15 cellular contexts compared by ENCODE assay signal in genomic region chr7:158252081-158252836, GRCh38.
DNase-seq lines count a peak whose midpoint lies in the region; ATAC-seq and TF ChIP-seq lines count a peak whose summit lies in the region.
"Had no signal": no experiment of that assay in that cellular context is flagged by ENCODE, and none has a peak within 500 bp of the region (broad histone marks: within the 10 kb centered on the region; RNA-seq: fewer than 3 reads in every experiment).

No MANE protein-coding gene starts in this region.

- H3K9me3 ChIP-seq in ovary, result no peaks in the 10 kb centered on the region

- H3K36me3 ChIP-seq in ovary, result no peaks in the 10 kb centered on the region

- H3K27ac ChIP-seq in dorsolateral prefrontal cortex (peak overlapping the region in 49 of 59 donors; percentile 21 to 86 (median 67)), ovary (no peak overlapping the region)
- H3K27ac ChIP-seq: KMS-11 had no signal

- ATAC-seq in effector memory CD8-positive, alpha-beta T cell (replicated peaks), result no peak
- ATAC-seq: activated naive CD8-positive, alpha-beta T cell treated with anti-CD3 and anti-CD28 coated beads, Interleukin-2, amount 50 U/mL, for 24 hours had no signal

- peak; percentile 49 for DNase-seq in DMS79 (lab: John Stamatoyannopoulos, UW)
- DNase-seq in NCI-H187 treated with DMSO at 0.1 percent for 48 hours (lab: John Stamatoyannopoulos, UW), result peak; percentile 21
- DNase-seq in dorsolateral prefrontal cortex, result peak in 9 of 10 donors; percentile 53 to 90 (median 81)
- DNase-seq in ovary, result peak in 3 of 5 donors; percentile 2 to 11 (median 3)
- DNase-seq in NCI-H82 (lab: John Stamatoyannopoulos, UW), result no peak
- DNase-seq in SKM-1 (lab: John Stamatoyannopoulos, UW; ENCODE audit: unreplicated experiment), result no peak
- DNase-seq in effector memory CD8-positive, alpha-beta T cell, result no peak
- DNase-seq: activated CD4-positive, alpha-beta T cell treated with anti-CD3 and anti-CD28 coated beads, Interleukin-2, amount 10 ng/mL, durations not matched to agents 24 days and 14 days; activated naive CD8-positive, alpha-beta T cell treated with anti-CD3 and anti-CD28 coated beads, Interleukin-2, amount 50 U/mL, for 24 hours; activated T-cell treated with anti-CD3 and anti-CD28 coated beads, Interleukin-2, amount 50 U/mL, for 1 hour; GDM1; NCI-H1436; NCI-H526 had no signal

- no peak for TF ChIP-seq CTCF in dorsolateral prefrontal cortex (IDR thresholded peaks at IDR 0.05 in 54 of 56, conservative IDR thresholded peaks at IDR 0.05 in 2 of 56; ENCODE audit: low read depth in 1 of 56, partially characterized antibody in 56 of 56)
- no peak for TF ChIP-seq CTCF in ovary (IDR thresholded peaks at IDR 0.05)

- no peaks in the 10 kb centered on the region for H3K36me3 Mint-ChIP-seq in effector memory CD8-positive, alpha-beta T cell (ENCODE audit: insufficient read depth)

- H3K9me3 Mint-ChIP-seq in effector memory CD8-positive, alpha-beta T cell, result no peaks in the 10 kb centered on the region
- H3K9me3 Mint-ChIP-seq: activated naive CD8-positive, alpha-beta T cell treated with anti-CD3 and anti-CD28 coated beads, Interleukin-2, amount 50 U/mL, for 24 hours; central memory CD8-positive, alpha-beta T cell had no signal

- H3K4me1 ChIP-seq in ovary (ENCODE audit: insufficient read depth), result no peaks in the 10 kb centered on the region

- H3K27me3 ChIP-seq in dorsolateral prefrontal cortex, result no peaks in the 10 kb centered on the region
- H3K27me3 ChIP-seq in ovary, result no peaks in the 10 kb centered on the region

- no peak overlapping the region for H3K4me3 Mint-ChIP-seq in effector memory CD8-positive, alpha-beta T cell
- H3K4me3 Mint-ChIP-seq: activated CD4-positive, alpha-beta T cell treated with anti-CD3 and anti-CD28 coated beads, Interleukin-2, amount 10 ng/mL, durations not matched to agents 24 days and 14 days; activated naive CD8-positive, alpha-beta T cell treated with anti-CD3 and anti-CD28 coated beads, Interleukin-2, amount 50 U/mL, for 24 hours; central memory CD8-positive, alpha-beta T cell had no signal

- H3K27ac Mint-ChIP-seq in effector memory CD8-positive, alpha-beta T cell, result no peak overlapping the region
- H3K27ac Mint-ChIP-seq: activated CD4-positive, alpha-beta T cell treated with anti-CD3 and anti-CD28 coated beads, Interleukin-2, amount 10 ng/mL, durations not matched to agents 24 days and 14 days; activated naive CD8-positive, alpha-beta T cell treated with anti-CD3 and anti-CD28 coated beads, Interleukin-2, amount 50 U/mL, for 24 hours had no signal

- peak overlapping the region in 6 of 59 donors; percentile 0 to 38 (median 14) for H3K4me3 ChIP-seq in dorsolateral prefrontal cortex
- no peak overlapping the region for H3K4me3 ChIP-seq in ovary

- no peaks in the 10 kb centered on the region for H3K4me1 Mint-ChIP-seq in effector memory CD8-positive, alpha-beta T cell (ENCODE audit: low read depth in 2 of 2)
- H3K4me1 Mint-ChIP-seq: activated CD4-positive, alpha-beta T cell treated with anti-CD3 and anti-CD28 coated beads, Interleukin-2, amount 10 ng/mL, durations not matched to agents 24 days and 14 days; activated naive CD8-positive, alpha-beta T cell treated with anti-CD3 and anti-CD28 coated beads, Interleukin-2, amount 50 U/mL, for 24 hours; central memory CD8-positive, alpha-beta T cell had no signal

- WGBS in ovary, 3 donors, result 77 to 83% (median 83%) methylated on average over 23 of the region's 23 CpGs

- no peak for TF ChIP-seq EP300 in ovary (IDR thresholded peaks at IDR 0.05)

- no peak for TF ChIP-seq POLR2A in ovary (IDR thresholded peaks at IDR 0.05)

- no peaks in the 10 kb centered on the region for H3K27me3 Mint-ChIP-seq in effector memory CD8-positive, alpha-beta T cell
- H3K27me3 Mint-ChIP-seq: activated CD4-positive, alpha-beta T cell treated with anti-CD3 and anti-CD28 coated beads, Interleukin-2, amount 10 ng/mL, durations not matched to agents 24 days and 14 days; activated naive CD8-positive, alpha-beta T cell treated with anti-CD3 and anti-CD28 coated beads, Interleukin-2, amount 50 U/mL, for 24 hours; central memory CD8-positive, alpha-beta T cell had no signal

- intact Hi-C loops in dorsolateral prefrontal cortex (cut with DNase I), result no loop called here
- intact Hi-C loops in ovary (cut with DNase I), result no loop called here

Comparison
In these comparisons a context has a peak if more than half of its experiments do, and no peak if none do; other contexts are left out.
1. DNase-seq: peak in DMS79 (single experiment), NCI-H187 treated with DMSO at 0.1 percent for 48 hours (single experiment), dorsolateral prefrontal cortex (9 of 10) and ovary (3 of 5); none in NCI-H82 (single experiment), SKM-1 (single experiment) and effector memory CD8-positive, alpha-beta T cell (0 of 3).
2. H3K27ac ChIP-seq: peak in dorsolateral prefrontal cortex (49 of 59); none in ovary (0 of 2).